8 cellular contexts compared by ENCODE assay signal in the genomic region with DNA sequence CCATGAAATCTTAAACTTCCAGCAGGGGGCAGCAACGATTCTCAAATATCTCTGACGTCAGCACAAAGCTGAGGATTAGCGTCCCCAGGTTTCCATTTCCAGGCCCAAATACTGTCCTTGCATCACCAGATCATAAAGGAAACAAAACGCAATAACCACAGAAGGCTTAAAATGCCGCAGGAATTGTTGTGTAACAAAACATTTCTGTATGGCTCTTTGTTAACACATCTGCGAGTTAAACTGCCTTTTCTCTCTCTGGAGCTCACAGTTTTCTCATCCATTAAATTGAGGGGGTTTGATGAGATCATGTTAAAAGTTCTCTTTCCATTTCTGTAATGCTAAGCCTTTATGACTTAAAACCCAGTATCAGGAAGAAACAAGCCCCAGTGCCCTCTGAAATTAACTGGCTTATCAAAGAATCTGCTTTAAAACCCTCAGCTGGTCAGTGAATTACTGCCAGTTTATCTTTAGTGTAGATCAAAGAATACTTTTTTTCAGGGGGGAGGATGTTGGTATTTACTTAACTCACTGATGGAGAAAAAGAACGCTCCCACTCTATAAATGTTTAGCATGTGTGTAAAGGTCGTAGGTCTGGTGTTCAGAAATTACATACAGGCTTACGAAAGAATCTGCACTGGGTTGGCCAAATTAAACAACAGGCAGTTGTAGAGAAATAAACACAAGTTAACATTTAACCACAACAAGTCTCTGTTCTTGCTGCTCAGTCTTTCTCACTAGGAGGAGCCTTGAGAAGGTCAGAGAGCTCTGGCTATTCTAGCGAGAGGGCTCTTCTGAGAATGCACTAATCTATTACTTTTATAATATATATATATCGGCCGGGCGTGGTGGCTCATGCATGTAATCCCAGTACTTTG. TPM values are rescaled to one million over a fixed set of nuclear protein-coding genes. Genes with fewer than 3 reads are reported as not detected.
DNase-seq lines count a peak whose midpoint lies in the region; ATAC-seq, FAIRE-seq and TF ChIP-seq lines count a peak whose summit lies in the region.

No MANE protein-coding gene starts in this region.

- H3K36me3 ChIP-seq in astrocyte (ENCODE audit: insufficient read depth, low read length) (no peaks in the 10 kb centered on the region), gastrocnemius medialis (no peaks in the 10 kb centered on the region)

- H3K9ac ChIP-seq in astrocyte (ENCODE audit: low read length): peak overlapping the region; percentile 52

- peak overlapping the region; percentile 54 for H3K27ac ChIP-seq in astrocyte (ENCODE audit: low read depth, low read length)
- H3K27ac ChIP-seq in gastrocnemius medialis: peak overlapping the region; percentile 60 to 77 (median 62)

- peak overlapping the region; percentile 1 for H2AFZ ChIP-seq in astrocyte (ENCODE audit: low read depth, low read length)

- H3K4me1 Mint-ChIP-seq in astrocyte (ENCODE audit: low read depth, unreplicated experiment): peaks cover 17% of the 10 kb centered on the region

- H3K27me3 ChIP-seq in astrocyte (ENCODE audit: insufficient read depth, low read length) (no peaks in the 10 kb centered on the region), gastrocnemius medialis (no peaks in the 10 kb centered on the region)

- TF ChIP-seq CTCF in astrocyte (IDR thresholded peaks at IDR 0.05; ENCODE audit: insufficient read depth, low read depth, low read length) (peak; percentile 75), gastrocnemius medialis (IDR thresholded peaks at IDR 0.05 in 4 of 5, conservative IDR thresholded peaks at IDR 0.05 in 1 of 5) (peak in 4 of 5 experiments; percentile 70 to 79 (median 76))

- H3K4me3 ChIP-seq in astrocyte (ENCODE audit: insufficient read depth, low read depth, low read length) (no peak overlapping the region), gastrocnemius medialis (no peak overlapping the region)

- peak; percentile 93 for FAIRE-seq in GM19239 (lab: Jason Lieb, UNC)
- FAIRE-seq in astrocyte (lab: Jason Lieb, UNC): peak; percentile 63

- no peaks in the 10 kb centered on the region for H3K9me3 Mint-ChIP-seq in astrocyte (ENCODE audit: unreplicated experiment)

- H3K4me1 ChIP-seq in astrocyte (ENCODE audit: insufficient read depth, low read length): peaks cover 25% of the 10 kb centered on the region
- H3K4me1 ChIP-seq in gastrocnemius medialis: peaks cover 16% of the 10 kb centered on the region in 2 donors

- peak overlapping the region; percentile 47 for H3K4me2 ChIP-seq in astrocyte (ENCODE audit: low read length)

- peak; percentile 93 for DNase-seq in ACHN
- DNase-seq in GM19239 (ENCODE audit: insufficient read length, low spot score): no peak
- DNase-seq in NCI-H146 treated with DMSO at 0.1 percent for 48 hours (lab: John Stamatoyannopoulos, UW; ENCODE audit: unreplicated experiment): peak; percentile 49
- peak; percentile 32 for DNase-seq in T-helper 22 cell (ENCODE audit: low read depth)
- peak; percentile 83 for DNase-seq in astrocyte (ENCODE audit: low read depth)
- peak; percentile 46 to 64 for DNase-seq in hippocampal formation (lab: John Stamatoyannopoulos, UW)
- DNase-seq in gastrocnemius medialis: peak; percentile 40 to 53
- DNase-seq in GM19238 (ENCODE audit: insufficient read length, low spot score): no peak

- H3K27ac Mint-ChIP-seq in astrocyte (ENCODE audit: unreplicated experiment): peak overlapping the region; percentile 82

- no peaks in the 10 kb centered on the region for H3K79me2 ChIP-seq in astrocyte (ENCODE audit: insufficient read depth, low read length)

- intact Hi-C loops in gastrocnemius medialis (cut with DNase I; ENCODE audit: low total_unique reads): loop anchor here (1.0 to 5.0 kb wide), 4 partner anchors 86 to 359 kb away; no protein-coding TSS in a partner anchor

- no peaks in the 10 kb centered on the region for H3K36me3 Mint-ChIP-seq in astrocyte (ENCODE audit: low read depth, unreplicated experiment)

- ATAC-seq in gastrocnemius medialis: peak; percentile 57 to 67

- no peaks in the 10 kb centered on the region for H3K9me3 ChIP-seq in astrocyte (ENCODE audit: insufficient read depth, low read depth, low read length)
- no peaks in the 10 kb centered on the region for H3K9me3 ChIP-seq in gastrocnemius medialis

- no peak overlapping the region for H3K4me3 Mint-ChIP-seq in astrocyte (ENCODE audit: unreplicated experiment)

- H4K20me1 ChIP-seq in astrocyte (ENCODE audit: insufficient read depth, low read length): no peaks in the 10 kb centered on the region

- H3K27me3 Mint-ChIP-seq in astrocyte (ENCODE audit: low read depth, unreplicated experiment): no peaks in the 10 kb centered on the region

- in situ Hi-C loops in ACHN (cut with HindIII; ENCODE audit: low pct_ligation_motif_present, low pct_unique_long_range_greater_than_20kb, low sequenced_read_pairs): no loop called here
- in situ Hi-C loops in gastrocnemius medialis (cut with MboI; ENCODE audit: low sequenced_read_pairs in 4 of 4): loop anchor here in 3 of 4 donors (5.0 to 25.0 kb wide), 5 partner anchors 91 to 366 kb away; a partner anchor contains a TSS

- TF ChIP-seq POLR2A in gastrocnemius medialis (IDR thresholded peaks at IDR 0.05): no peak

RNA-seq across cellular contexts. Expression of a gene that starts 10.6 kb away (rescaled TPM):
- total RNA-seq in astrocyte (26.4 and 31.3 TPM in 2 replicates), gastrocnemius medialis (10 to 100 TPM; 11.9 to 38.9 (median 15.2) TPM)

RNA-seq across cellular contexts. Expression of a gene that starts 28.0 kb away (rescaled TPM):
- total RNA-seq in astrocyte (127 and 149 TPM in 2 replicates), gastrocnemius medialis (10 to 100 TPM; 18.5 to 50.1 (median 26.3) TPM)

RNA-seq across cellular contexts. Expression of a gene that starts 44.8 kb away (rescaled TPM):
- total RNA-seq in astrocyte: 0.58 and 0.64 TPM in 2 replicates
- 1 to 10 TPM in 1 of 4 donors, not detected in 3; 1.3 TPM for total RNA-seq in gastrocnemius medialis

RNA-seq across cellular contexts. Expression of a gene that starts 56.9 kb away (rescaled TPM):
- total RNA-seq in astrocyte (34.3 and 35.7 TPM in 2 replicates), gastrocnemius medialis (10 to 100 TPM in 2 of 4 donors, 1 to 10 TPM in 2; 7.3 to 13.5 (median 9.7) TPM)

RNA-seq across cellular contexts. Expression of a gene that starts 57.1 kb away (rescaled TPM):
- total RNA-seq in astrocyte (32.4 and 36.7 TPM in 2 replicates), gastrocnemius medialis (10 to 100 TPM; 41.2 to 56.5 (median 52.1) TPM)

Comparison
In these comparisons a context has a peak if more than half of its experiments do, and no peak if none do; other contexts are left out.
1. DNase-seq: peak in ACHN (single experiment), NCI-H146 treated with DMSO at 0.1 percent for 48 hours (single experiment), T-helper 22 cell (single experiment), astrocyte (single experiment), hippocampal formation (2 of 2) and gastrocnemius medialis (2 of 2); none in GM19239 (single experiment) and GM19238 (single experiment).